In the genomic region with DNA sequence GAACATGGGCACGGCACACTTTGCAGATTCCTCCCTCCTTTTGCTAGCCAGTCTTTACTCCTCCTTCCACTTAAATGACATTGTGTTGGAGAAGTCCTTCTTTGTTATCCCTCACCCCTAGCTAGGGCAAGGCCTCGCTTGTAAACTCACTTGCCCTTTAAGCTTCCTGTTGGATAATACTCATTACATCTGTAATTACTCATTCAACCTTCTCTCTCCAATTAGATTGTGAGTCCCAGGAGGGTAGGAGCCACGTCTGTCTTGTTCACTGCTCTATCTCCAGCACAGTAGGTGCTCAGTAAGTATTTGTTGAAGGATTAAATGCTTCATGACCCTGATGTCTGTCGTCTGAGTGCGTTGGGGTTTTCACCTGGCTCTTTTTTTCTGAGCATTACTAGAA, we compare ENCODE assay signal across 25 cellular contexts.
DNase-seq lines count a peak whose midpoint lies in the region; ATAC-seq, FAIRE-seq and TF ChIP-seq lines count a peak whose summit lies in the region.
"Had no signal": no experiment of that assay in that cellular context is flagged by ENCODE, and none has a peak within 500 bp of the region (broad histone marks: within the 10 kb centered on the region; RNA-seq: fewer than 3 reads in every experiment).

No MANE protein-coding gene starts in this region.

- H2AK5ac ChIP-seq in IMR-90 (ENCODE audit: low read depth, low read length): peak overlapping the region; percentile 71; the same call in 1 of the 2 replicates

- H3K9me3 ChIP-seq in IMR-90 (ENCODE audit: control insufficient read depth, insufficient read depth, low read length) (no peaks in the 10 kb centered on the region), astrocyte (ENCODE audit: insufficient read depth, low read depth, low read length) (no peaks in the 10 kb centered on the region)
- no peaks in the 10 kb centered on the region for H3K9me3 ChIP-seq in effector memory CD4-positive, alpha-beta T cell (ENCODE audit: control insufficient read depth, low read length)
- H3K9me3 ChIP-seq: lower lobe of right lung, psoas muscle, suprapubic skin, uterus had no signal

- no peak overlapping the region for H4K91ac ChIP-seq in IMR-90 (ENCODE audit: insufficient read depth, low read depth, low read length)

- H3K27me3 ChIP-seq in IMR-90 (ENCODE audit: control insufficient read depth, insufficient read depth, low read length) (no peaks in the 10 kb centered on the region), astrocyte (ENCODE audit: insufficient read depth, low read length) (no peaks in the 10 kb centered on the region)
- no peaks in the 10 kb centered on the region for H3K27me3 ChIP-seq in effector memory CD4-positive, alpha-beta T cell (replicated peaks; ENCODE audit: control insufficient read depth, insufficient read depth, low read length, poor library complexity, severe bottlenecking)
- H3K27me3 ChIP-seq: dorsolateral prefrontal cortex, suprapubic skin, uterus had no signal

- no peak for TF ChIP-seq RAD21 in IMR-90 (IDR thresholded peaks at IDR 0.05; ENCODE audit: low read length)

- no peak overlapping the region for H4K5ac ChIP-seq in IMR-90 (ENCODE audit: low read depth, low read length)

- H3K4me3 Mint-ChIP-seq in astrocyte (ENCODE audit: unreplicated experiment): no peak overlapping the region
- H3K4me3 Mint-ChIP-seq: activated CD4-positive, alpha-beta T cell treated with anti-CD3 and anti-CD28 coated beads for 36 hours; activated naive CD4-positive, alpha-beta T cell treated with anti-CD3 and anti-CD28 coated beads for 36 hours; activated T-cell treated with anti-CD3 and anti-CD28 coated beads, Interleukin-2, amount 50 U/mL, for 4 hours; CD8-positive, alpha-beta memory T cell had no signal

- H3K36me3 Mint-ChIP-seq in astrocyte (ENCODE audit: low read depth, unreplicated experiment): no peaks in the 10 kb centered on the region
- H3K36me3 Mint-ChIP-seq: CD8-positive, alpha-beta memory T cell had no signal

- H3K14ac ChIP-seq in IMR-90 (replicated peaks; ENCODE audit: low read depth, low read length): peak overlapping the region; percentile 75; the same call in 1 of the 2 replicates

- peak overlapping the region; percentile 24 for H3K18ac ChIP-seq in IMR-90 (ENCODE audit: low read depth, low read length)

- no peak for FAIRE-seq in astrocyte (lab: Jason Lieb, UNC)
- FAIRE-seq: H54, kidney had no signal

- no peak overlapping the region for H3K27ac ChIP-seq in IMR-90 (ENCODE audit: insufficient read depth, low read length)
- no peak overlapping the region for H3K27ac ChIP-seq in astrocyte (ENCODE audit: low read depth, low read length)
- no peak overlapping the region for H3K27ac ChIP-seq in effector memory CD4-positive, alpha-beta T cell (ENCODE audit: insufficient read depth, low read length, poor library complexity, severe bottlenecking)
- H3K27ac ChIP-seq: dorsolateral prefrontal cortex, lower lobe of right lung, psoas muscle, suprapubic skin, uterus had no signal

- H3K4me1 Mint-ChIP-seq in astrocyte (ENCODE audit: low read depth, unreplicated experiment): peaks cover 13% of the 10 kb centered on the region

- H4K8ac ChIP-seq in IMR-90 (ENCODE audit: low read depth in 2 of 2, low read length in 2 of 2): peak overlapping the region; percentile 13 to 70

- H3K27me3 Mint-ChIP-seq in astrocyte (ENCODE audit: low read depth, unreplicated experiment): peaks cover 23% of the 10 kb centered on the region
- H3K27me3 Mint-ChIP-seq: activated CD4-positive, alpha-beta T cell treated with anti-CD3 and anti-CD28 coated beads for 36 hours had no signal

- TF ChIP-seq POLR2A in IMR-90 (IDR thresholded peaks at IDR 0.05; ENCODE audit: low read depth, low read length): no peak

- ATAC-seq in IMR-90 (ENCODE audit: low read depth): no peak
- ATAC-seq: activated CD4-positive, alpha-beta T cell treated with anti-CD3 and anti-CD28 coated beads for 36 hours; activated T-cell treated with anti-CD3 and anti-CD28 coated beads, Interleukin-2, amount 50 U/mL, for 4 hours; lower lobe of right lung; Panc1; psoas muscle had no signal

- H2AFZ ChIP-seq in IMR-90 (replicated peaks; ENCODE audit: low read length, poor library complexity): peak overlapping the region; percentile 53
- no peak overlapping the region for H2AFZ ChIP-seq in astrocyte (ENCODE audit: low read depth, low read length)

- H3K9ac ChIP-seq in IMR-90 (ENCODE audit: low read depth, low read length) (no peak overlapping the region), astrocyte (ENCODE audit: low read length) (no peak overlapping the region)

- no peaks in the 10 kb centered on the region for H3K36me3 ChIP-seq in IMR-90 (ENCODE audit: control insufficient read depth, insufficient read depth, low read length)
- no peaks in the 10 kb centered on the region for H3K36me3 ChIP-seq in astrocyte (ENCODE audit: insufficient read depth, low read length)
- H3K36me3 ChIP-seq in effector memory CD4-positive, alpha-beta T cell (ENCODE audit: control insufficient read depth, insufficient read depth, low read length): no peaks in the 10 kb centered on the region
- H3K36me3 ChIP-seq: lower lobe of right lung, suprapubic skin, uterus had no signal

- H3K4ac ChIP-seq in IMR-90 (ENCODE audit: low read depth, low read length): peak overlapping the region; percentile 54

- peak overlapping the region; percentile 68 for H2BK120ac ChIP-seq in IMR-90 (ENCODE audit: low read depth, low read length)

- POLR2A ChIA-PET in IMR-90 (lab: Charles Lee; ENCODE audit: unreplicated experiment): no interaction called here

- in situ Hi-C loops in IMR-90 (cut with MboI; ENCODE audit: low sequenced_read_pairs): no loop called here

- peak; percentile 68 for DNase-seq in DMS53 (lab: John Stamatoyannopoulos, UW)
- peak; percentile 38 for DNase-seq in IMR-90
- DNase-seq in astrocyte (ENCODE audit: low read depth): peak; percentile 10
- peak; percentile 28 for DNase-seq in foreskin melanocyte
- no peak for DNase-seq in AG08395 (ENCODE audit: low spot score)
- no peak for DNase-seq in C1 segment of cervical spinal cord (lab: John Stamatoyannopoulos, UW)
- DNase-seq in effector memory CD4-positive, alpha-beta T cell: no peak
- DNase-seq: activated CD4-positive, alpha-beta T cell treated with anti-CD3 and anti-CD28 coated beads for 36 hours; activated CD8-positive, alpha-beta memory T cell treated with anti-CD3 and anti-CD28 coated beads for 24 hours; activated naive CD4-positive, alpha-beta T cell treated with anti-CD3 and anti-CD28 coated beads for 36 hours; activated T-cell treated with anti-CD3 and anti-CD28 coated beads, Interleukin-2, amount 50 U/mL, for 4 hours; anterior cingulate cortex; CD8-positive, alpha-beta memory T cell; central memory CD4-positive, alpha-beta T cell; dorsolateral prefrontal cortex; EL; kidney; lower lobe of right lung; MM.1S; psoas muscle; T-helper 1 cell; uterus had no signal

- intact Hi-C loops in IMR-90 (cut with micrococcal nuclease): no loop called here

- CTCF ChIA-PET in IMR-90 (lab: Yijun Ruan, JAX): no interaction called here

- no TSS peak for BruUV-seq in IMR-90 (replicated peaks; lab: Mats Ljungman, UMichigan)

- H2BK5ac ChIP-seq in IMR-90 (ENCODE audit: low read depth, low read length, poor library complexity, severe bottlenecking): no peak overlapping the region

- H2BK20ac ChIP-seq in IMR-90 (ENCODE audit: low read depth, low read length): peak overlapping the region; percentile 3; the same call in 1 of the 2 replicates

- H3K4me3 ChIP-seq in IMR-90 (ENCODE audit: insufficient read depth, low read depth, low read length) (no peak overlapping the region), astrocyte (ENCODE audit: insufficient read depth, low read depth, low read length) (no peak overlapping the region)
- no peak overlapping the region for H3K4me3 ChIP-seq in effector memory CD4-positive, alpha-beta T cell (ENCODE audit: insufficient read depth, low read depth, low read length, poor library complexity, severe bottlenecking)
- H3K4me3 ChIP-seq: dorsolateral prefrontal cortex, lower lobe of right lung, psoas muscle, suprapubic skin, uterus had no signal

- H3K4me1 ChIP-seq in IMR-90 (ENCODE audit: control insufficient read depth, insufficient read depth, low read length): peaks cover 28% of the 10 kb centered on the region
- peaks cover 24% of the 10 kb centered on the region for H3K4me1 ChIP-seq in astrocyte (ENCODE audit: insufficient read depth, low read length)
- no peaks in the 10 kb centered on the region for H3K4me1 ChIP-seq in effector memory CD4-positive, alpha-beta T cell (ENCODE audit: control insufficient read depth, insufficient read depth, low read length, poor library complexity, severe bottlenecking)
- H3K4me1 ChIP-seq: psoas muscle, uterus had no signal

- H4K20me1 ChIP-seq in IMR-90 (ENCODE audit: insufficient read depth, low read length): no peaks in the 10 kb centered on the region
- H4K20me1 ChIP-seq in astrocyte (ENCODE audit: insufficient read depth, low read length): no peaks in the 10 kb centered on the region

- dilution Hi-C loops in IMR-90 (cut with HindIII; ENCODE audit: low sequenced_read_pairs, unreplicated experiment): no loop called here

- H3K23ac ChIP-seq in IMR-90 (ENCODE audit: low read depth, low read length): peak overlapping the region; percentile 39; the same call in 1 of the 2 replicates

- H2BK15ac ChIP-seq in IMR-90 (ENCODE audit: low read depth, low read length): peak overlapping the region; percentile 9; the same call in 2 of the 3 replicates

- no peak overlapping the region for H3K56ac ChIP-seq in IMR-90 (ENCODE audit: extremely low read depth, insufficient read depth, low read length)

- H3K79me2 ChIP-seq in astrocyte (ENCODE audit: insufficient read depth, low read length): no peaks in the 10 kb centered on the region

- H3K9me3 Mint-ChIP-seq in astrocyte (ENCODE audit: unreplicated experiment): peaks cover under 1% of the 10 kb centered on the region
- H3K9me3 Mint-ChIP-seq: activated naive CD4-positive, alpha-beta T cell treated with anti-CD3 and anti-CD28 coated beads for 36 hours; activated T-cell treated with anti-CD3 and anti-CD28 coated beads, Interleukin-2, amount 50 U/mL, for 4 hours; CD8-positive, alpha-beta memory T cell had no signal

- no CpG with 5 or more reads among the region's 5 CpGs for WGBS in IMR-90 (ENCODE audit: extremely low coverage in 2 of 2, insufficient read length in 1 of 2), 2 experiments

- H3K27ac Mint-ChIP-seq in astrocyte (ENCODE audit: unreplicated experiment): no peak overlapping the region
- H3K27ac Mint-ChIP-seq: activated CD4-positive, alpha-beta T cell treated with anti-CD3 and anti-CD28 coated beads for 36 hours; activated naive CD4-positive, alpha-beta T cell treated with anti-CD3 and anti-CD28 coated beads for 36 hours; CD8-positive, alpha-beta memory T cell had no signal

- H3K79me1 ChIP-seq in IMR-90 (ENCODE audit: low read depth in 1 of 2, low read length in 2 of 2): 0 out of 4 replicates have a peak, but pooled peaks cover 0 to 6% of the 10 kb centered on the region in 2 experiments

- TF ChIP-seq CTCF in IMR-90 (conservative IDR thresholded peaks at IDR 0.05; ENCODE audit: low read depth, low read length) (no peak), astrocyte (IDR thresholded peaks at IDR 0.05; ENCODE audit: insufficient read depth, low read depth, low read length) (no peak)

- peaks cover 20% of the 10 kb centered on the region for H3K9me1 ChIP-seq in IMR-90 (ENCODE audit: insufficient read depth, low read length)

- H3K4me2 ChIP-seq in IMR-90 (ENCODE audit: low read depth, low read length) (no peak overlapping the region), astrocyte (ENCODE audit: low read length) (no peak overlapping the region)

- no peak overlapping the region for H2AK9ac ChIP-seq in IMR-90 (replicated peaks; ENCODE audit: low read depth, low read length, poor library complexity)

Comparison
In these comparisons a context has a peak if more than half of its experiments do, and no peak if none do; other contexts are left out.
1. DNase-seq: peak in DMS53 (single experiment), IMR-90 (single experiment), astrocyte (single experiment) and foreskin melanocyte (single experiment); none in AG08395 (single experiment), C1 segment of cervical spinal cord (0 of 14) and effector memory CD4-positive, alpha-beta T cell (0 of 3).